Comparison of ENCODE assay signal across 7 cellular contexts in genomic region chr7:81621893-81622292, GRCh38.
"Had no signal": no experiment of that assay in that cellular context is flagged by ENCODE, and none has a peak within 500 bp of the region (broad histone marks: within the 10 kb centered on the region; RNA-seq: fewer than 3 reads in every experiment).

No MANE protein-coding gene starts in this region.

- H3K27ac ChIP-seq: HL-60 had no signal

- H3K4me3 Mint-ChIP-seq: GM23338, H9, HFFc6 had no signal

- H3K4me2 ChIP-seq: GM23338 had no signal

- H3K27ac Mint-ChIP-seq: GM23338, H9, HFFc6 had no signal

- DNase-seq: H9, HCEC 1CT, HFFc6 had no signal

- H3K9me3 Mint-ChIP-seq: GM23338, H9, HFFc6 had no signal

- H3K4me3 ChIP-seq: GM23338, K562 had no signal

- ATAC-seq: GM23338, HepG2, K562 had no signal

- H2AFZ ChIP-seq: GM23338 had no signal
